Comparison of ENCODE assay signal across 8 cellular contexts in the genomic region with DNA sequence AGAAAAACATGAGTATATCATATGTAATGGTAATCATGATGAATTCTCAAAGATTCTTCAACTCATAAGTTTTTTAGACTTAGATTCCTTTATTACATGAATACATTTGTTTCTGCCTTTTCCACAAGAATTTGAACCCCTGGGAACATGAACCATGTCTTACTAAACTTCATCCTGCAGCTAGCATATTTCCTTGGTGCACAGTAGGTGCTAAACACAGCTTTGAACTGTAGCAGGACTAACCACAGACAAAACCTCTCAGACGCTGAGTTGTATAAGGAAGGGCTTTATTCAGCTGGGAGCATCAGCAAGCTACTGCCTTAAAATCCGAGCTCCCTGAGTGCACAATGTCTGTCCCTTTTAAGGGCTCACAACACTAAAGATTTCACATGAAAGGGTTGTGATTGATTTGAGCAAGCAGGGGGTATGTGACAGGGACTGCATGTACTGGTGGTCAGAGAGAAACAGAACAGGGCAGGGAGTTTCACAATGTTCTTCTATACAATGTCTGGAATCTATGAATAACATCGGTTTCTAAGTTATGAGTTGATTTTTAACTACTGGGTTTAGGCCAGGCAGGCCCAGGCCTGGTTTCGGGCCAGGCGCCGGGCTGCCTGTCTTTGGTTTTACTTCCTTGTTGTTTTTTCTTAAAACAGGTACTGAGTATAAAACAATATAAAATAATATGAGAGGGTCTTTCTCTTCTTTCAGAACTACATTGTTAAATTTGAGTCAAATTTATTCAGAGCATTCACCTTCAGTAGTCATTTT. TPM values are rescaled to one million over a fixed set of nuclear protein-coding genes. Genes with fewer than 3 reads are reported as not detected.
DNase-seq lines count a peak whose midpoint lies in the region; ATAC-seq, FAIRE-seq and TF ChIP-seq lines count a peak whose summit lies in the region.
"Not testable (repeated sequence)": the region's sequence is repeated elsewhere in the genome, so short reads cannot be mapped to it uniquely, and the experiment has no call there.

No MANE protein-coding gene starts in this region.

- not testable (repeated sequence) for TF ChIP-seq RAD21 in liver (IDR thresholded peaks at IDR 0.05)

- not testable (repeated sequence) for H4K20me1 ChIP-seq in OCI-LY1 (ENCODE audit: insufficient read depth, low read length); astrocyte (ENCODE audit: insufficient read depth, low read length)

- peak overlapping the region; percentile 4 for H3K27ac Mint-ChIP-seq in astrocyte (ENCODE audit: unreplicated experiment)

- not testable (repeated sequence) for H3K27me3 Mint-ChIP-seq in astrocyte (ENCODE audit: low read depth, unreplicated experiment)

- peak overlapping the region; percentile 23; the same call in 1 of the 2 replicates for H3K4me2 ChIP-seq in OCI-LY1 (ENCODE audit: low read length)
- H3K4me2 ChIP-seq in astrocyte (ENCODE audit: low read length): not testable (repeated sequence)

- not testable (repeated sequence) for H3F3A ChIP-seq in OCI-LY1 (ENCODE audit: insufficient read depth, low read length)

- H3K4me3 ChIP-seq in GM12865 (ENCODE audit: low read depth, low read length); OCI-LY1 (ENCODE audit: low read depth, low read length, poor library complexity, severe bottlenecking); astrocyte (ENCODE audit: insufficient read depth, low read depth, low read length); colonic mucosa; liver (ENCODE audit: low read depth in 1 of 3, low read length in 3 of 3); upper lobe of right lung: not testable (repeated sequence)
- peak overlapping the region; percentile 40; the same call in 1 of the 2 replicates for H3K4me3 ChIP-seq in iPS-20b (ENCODE audit: low read length)
- peak overlapping the region in 1 of 4 donors; percentile 10 for H3K4me3 ChIP-seq in pancreas

- H3K9ac ChIP-seq in OCI-LY1 (ENCODE audit: low read length): peak overlapping the region; percentile 15; the same call in 1 of the 2 replicates
- not testable (repeated sequence) for H3K9ac ChIP-seq in astrocyte (ENCODE audit: low read length); colonic mucosa (ENCODE audit: low read depth in 2 of 2, low read length in 2 of 2); iPS-20b (ENCODE audit: low read depth, low read length); liver (ENCODE audit: low read depth in 1 of 2, low read length in 2 of 2)

- H3K27me3 ChIP-seq in OCI-LY1 (ENCODE audit: insufficient read depth, low read length); astrocyte (ENCODE audit: insufficient read depth, low read length); colonic mucosa; iPS-20b (ENCODE audit: insufficient read depth, low read length); liver (ENCODE audit: control insufficient read depth in 4 of 4, insufficient read depth in 4 of 4, low read length in 3 of 4); pancreas; upper lobe of right lung: not testable (repeated sequence)

- H3K9me3 ChIP-seq in OCI-LY1 (ENCODE audit: low read length); astrocyte (ENCODE audit: insufficient read depth, low read depth, low read length); colonic mucosa; iPS-20b (ENCODE audit: insufficient read depth, low read depth, low read length); liver (ENCODE audit: control insufficient read depth in 4 of 4, low read length in 3 of 4); pancreas; upper lobe of right lung: not testable (repeated sequence)

- H3K9me2 ChIP-seq in OCI-LY1 (ENCODE audit: low read depth, low read length): not testable (repeated sequence)

- DNase-seq in GM12865 (ENCODE audit: low read depth): peak; percentile 16
- not testable (repeated sequence) for DNase-seq in astrocyte (ENCODE audit: low read depth); upper lobe of right lung
- DNase-seq in colonic mucosa: peak; percentile 57
- DNase-seq in pancreas: peak; percentile 54 to 78 (median 72)

- FAIRE-seq in astrocyte (lab: Jason Lieb, UNC); pancreas (lab: Jason Lieb, UNC): not testable (repeated sequence)

- not testable (repeated sequence) for TF ChIP-seq CTCF in GM12865 (IDR thresholded peaks at IDR 0.05; ENCODE audit: insufficient read depth, low read depth, low read length, missing control alignments); OCI-LY1 (IDR thresholded peaks at IDR 0.05; ENCODE audit: low read length); astrocyte (IDR thresholded peaks at IDR 0.05; ENCODE audit: insufficient read depth, low read depth, low read length); colonic mucosa (IDR thresholded peaks at IDR 0.05); liver (IDR thresholded peaks at IDR 0.05; ENCODE audit: low read depth, low read length, missing input control); pancreas (IDR thresholded peaks at IDR 0.05); upper lobe of right lung (IDR thresholded peaks at IDR 0.05)

- not testable (repeated sequence) for H3K36me3 ChIP-seq in OCI-LY1 (ENCODE audit: insufficient read depth, low read length); astrocyte (ENCODE audit: insufficient read depth, low read length); colonic mucosa; iPS-20b (ENCODE audit: insufficient read depth, low read depth, low read length); liver (ENCODE audit: control insufficient read depth in 4 of 4, insufficient read depth in 3 of 4, low read depth in 1 of 4, low read length in 3 of 4); pancreas; upper lobe of right lung

- H3K4me3 Mint-ChIP-seq in astrocyte (ENCODE audit: unreplicated experiment): not testable (repeated sequence)

- not testable (repeated sequence) for H3K4me1 Mint-ChIP-seq in astrocyte (ENCODE audit: low read depth, unreplicated experiment)

- not testable (repeated sequence) for ATAC-seq in pancreas, upper lobe of right lung

- H3K9me3 Mint-ChIP-seq in astrocyte (ENCODE audit: unreplicated experiment): not testable (repeated sequence)

- H3K27ac ChIP-seq in OCI-LY1 (ENCODE audit: low read depth, low read length, poor library complexity, severe bottlenecking) (peak overlapping the region; percentile 18), liver (ENCODE audit: low read depth in 1 of 2, low read length in 2 of 2) (peak overlapping the region in 1 of 2 donors; percentile 48), pancreas (peak overlapping the region; percentile 52 to 90 (median 83)), upper lobe of right lung (peak overlapping the region; percentile 36)
- H3K27ac ChIP-seq in astrocyte (ENCODE audit: low read depth, low read length); colonic mucosa; iPS-20b (ENCODE audit: low read length): not testable (repeated sequence)

- 43% methylated on average over 6 of the region's 6 CpGs for WGBS in liver
- WGBS in pancreas, 2 donors: 14 to 28% methylated on average over 6 of the region's 6 CpGs

- intact Hi-C loops in colonic mucosa (cut with DNase I): loop anchor here (5.0 to 10.0 kb wide), 2 partner anchors 100 to 237 kb away; partner anchors contain the start of gene PIK3CB
- intact Hi-C loops in pancreas (cut with DNase I): loop anchor here in 2 of 3 donors (10.0 kb wide), 1 partner anchor 317 kb away; no protein-coding TSS in a partner anchor
- intact Hi-C loops in upper lobe of right lung (cut with DNase I): loop anchor here (10.0 kb wide), 1 partner anchor 317 kb away; no protein-coding TSS in a partner anchor

- peak overlapping the region; percentile 88; the same call in 1 of the 2 replicates for H2AFZ ChIP-seq in OCI-LY1 (ENCODE audit: low read length)
- H2AFZ ChIP-seq in astrocyte (ENCODE audit: low read depth, low read length): not testable (repeated sequence)

- H3K79me2 ChIP-seq in OCI-LY1 (ENCODE audit: insufficient read depth, low read length); astrocyte (ENCODE audit: insufficient read depth, low read length): not testable (repeated sequence)

- H3K4me1 ChIP-seq in OCI-LY1 (ENCODE audit: insufficient read depth, low read length, severe bottlenecking) (peaks cover 42% of the 10 kb centered on the region), liver (ENCODE audit: control insufficient read depth in 4 of 4, insufficient read depth in 4 of 4, low read length in 3 of 4) (peaks cover 2 to 13% (median 9%) of the 10 kb centered on the region in 4 donors), pancreas (peaks cover 19 to 26% (median 23%) of the 10 kb centered on the region in 3 donors)
- not testable (repeated sequence) for H3K4me1 ChIP-seq in astrocyte (ENCODE audit: insufficient read depth, low read length); colonic mucosa; iPS-20b (ENCODE audit: insufficient read depth, low read length); upper lobe of right lung

- not testable (repeated sequence) for H3K36me3 Mint-ChIP-seq in astrocyte (ENCODE audit: low read depth, unreplicated experiment)

TF ChIP-seq in liver, 16 proteins besides CTCF, POLR2A, EP300 and RAD21:
- TF ChIP-seq SP1 (IDR thresholded peaks at IDR 0.05): peak; percentile 36

RNA-seq across cellular contexts. Expression of gene CEP70, which starts 3.3 kb away (rescaled TPM):
- total RNA-seq in astrocyte (6.5 and 9.0 TPM in 2 replicates), colonic mucosa (10 to 100 TPM; 31.6 to 45.4 TPM), liver (10 to 100 TPM in 1 of 2 donors, 1 to 10 TPM in 1; 8.0 to 26.5 TPM), pancreas (10 to 100 TPM; 22.0 to 44.0 (median 24.6) TPM), upper lobe of right lung (46.3 TPM)
- polyA plus RNA-seq in liver (10 to 100 TPM in 1 of 2 donors, 1 to 10 TPM in 1; 6.9 to 10.3 TPM), pancreas (10 to 100 TPM; 13.6 to 16.9 TPM)

RNA-seq across cellular contexts. Expression of gene FAIM, which starts 11.2 kb away (rescaled TPM):
- total RNA-seq in astrocyte (6.6 and 8.3 TPM in 2 replicates), colonic mucosa (1 to 10 TPM; 4.4 to 7.0 TPM), liver (1 to 10 TPM; 3.3 to 4.9 TPM), pancreas (10 to 100 TPM; 10.5 to 17.7 (median 13.4) TPM), upper lobe of right lung (11.5 TPM)
- polyA plus RNA-seq in liver (1 to 10 TPM; 5.4 to 8.5 TPM), pancreas (10 to 100 TPM; 32.4 to 36.5 TPM)
